Comparison of ENCODE assay signal across 7 cellular contexts in the genomic region with DNA sequence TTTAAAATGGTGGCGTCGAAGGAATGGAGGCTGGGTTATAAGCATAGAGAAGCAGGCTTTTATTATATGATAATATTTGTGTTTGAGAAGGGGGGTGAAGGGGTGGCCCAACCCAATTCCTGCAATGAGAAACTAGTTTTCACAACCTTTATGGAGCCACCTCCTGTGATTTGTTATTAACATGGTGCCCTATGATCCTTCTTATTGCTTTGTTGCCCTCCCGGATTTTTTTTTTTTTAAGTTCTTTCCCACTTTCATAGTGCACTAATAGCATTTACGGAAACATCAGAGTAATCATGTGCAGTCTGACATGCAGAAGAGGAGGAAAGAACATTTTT. TPM values are rescaled to one million over a fixed set of nuclear protein-coding genes. Genes with fewer than 3 reads are reported as not detected.
DNase-seq lines count a peak whose midpoint lies in the region; ATAC-seq, FAIRE-seq and TF ChIP-seq lines count a peak whose summit lies in the region.

No MANE protein-coding gene starts in this region.

- POLR2A ChIA-PET in HEK293 (lab: Yijun Ruan, JAX) (interaction anchor here (0.7 to 1.4 kb wide), 4 partner anchors 9 to 127 kb away, joined by 3 to 4 read pairs (median 4); partner anchors contain the start of gene ING3), activated B cell treated with CpG ODN at 0.5 μM for 24 hours (lab: Charles Lee) (interaction anchor here (1.0 kb wide), 1 partner anchor 93 kb away, joined by 3 read pairs; the partner anchor contains the start of gene ING3)

- H3K4me1 Mint-ChIP-seq in activated B cell treated with CpG ODN at 0.5 μM for 24 hours = peaks cover 14% of the 10 kb centered on the region

- ATAC-seq in activated B cell treated with CpG ODN at 0.5 μM for 24 hours (ENCODE audit: low read depth) (no peak), right cardiac atrium (peak; percentile 29 to 48), HG02798 (IDR thresholded peaks at IDR 0.05; ENCODE audit: poor library complexity, unreplicated experiment) (no peak), HG03097 (IDR thresholded peaks at IDR 0.05; ENCODE audit: low FRiP score, unreplicated experiment) (no peak)
- ATAC-seq in activated CD4-positive, CD25-positive, alpha-beta regulatory T cell treated with anti-CD3 and anti-CD28 coated beads, Interleukin-2, amount 50 U/mL, for 24 hours = no peak

- H3K4me1 ChIP-seq in HEK293 (ENCODE audit: control insufficient read depth, insufficient read depth, low read length) (peaks cover 6% of the 10 kb centered on the region; the same call in 1 of the 2 replicates), right cardiac atrium (ENCODE audit: control insufficient read depth, insufficient read depth, low read length) (no peaks in the 10 kb centered on the region), small intestine (ENCODE audit: control insufficient read depth in 2 of 2, insufficient read depth in 1 of 2, low read depth in 1 of 2, low read length in 1 of 2) (peaks cover 0 to 8% of the 10 kb centered on the region in 2 donors)

- 3% methylated on average over 4 of the region's 4 CpGs for WGBS in right cardiac atrium
- WGBS in small intestine, 3 donors = 3 to 7% (median 4%) methylated on average over 4 of the region's 4 CpGs

- H3K4me3 ChIP-seq in HEK293 (ENCODE audit: low read depth, low read length) = peak overlapping the region; percentile 89
- peak overlapping the region; percentile 86 for H3K4me3 ChIP-seq in right cardiac atrium (ENCODE audit: low read length)
- peak overlapping the region; percentile 73 to 85 for H3K4me3 ChIP-seq in small intestine (ENCODE audit: low read depth in 1 of 2, low read length in 2 of 2)

- no peak overlapping the region for H3K27ac Mint-ChIP-seq in activated B cell treated with CpG ODN at 0.5 μM for 24 hours

- H3K9me3 ChIP-seq in HEK293 (ENCODE audit: control insufficient read depth, insufficient read depth, low read depth, low read length) (no peaks in the 10 kb centered on the region), right cardiac atrium (ENCODE audit: control insufficient read depth, low read length) (no peaks in the 10 kb centered on the region), small intestine (ENCODE audit: control insufficient read depth, low read depth) (no peaks in the 10 kb centered on the region)

- DNase-seq in activated B cell treated with CpG ODN at 0.5 μM for 24 hours (no peak), right cardiac atrium (no peak), small intestine (no peak)

- peak overlapping the region; percentile 90 for H3K4me3 Mint-ChIP-seq in activated B cell treated with CpG ODN at 0.5 μM for 24 hours

- H3K36me3 Mint-ChIP-seq in activated B cell treated with CpG ODN at 0.5 μM for 24 hours (ENCODE audit: low read depth) = no peaks in the 10 kb centered on the region

- peaks cover 61% of the 10 kb centered on the region for H3K27me3 Mint-ChIP-seq in activated B cell treated with CpG ODN at 0.5 μM for 24 hours

- intact Hi-C loops in activated B cell treated with CpG ODN at 0.5 μM for 24 hours (cut with micrococcal nuclease) (loop anchor here (5.0 kb wide), 1 partner anchor 129 kb away; the partner anchor contains the start of gene CPED1), right cardiac atrium (cut with DNase I) (loop anchor here (5.0 to 10.0 kb wide), 3 partner anchors 51 to 94 kb away; partner anchors contain the start of gene ING3 (in 1 of the 4))

- H3K9me3 Mint-ChIP-seq in activated B cell treated with CpG ODN at 0.5 μM for 24 hours = no peaks in the 10 kb centered on the region

- peak overlapping the region; percentile 99 for H3K27ac ChIP-seq in HEK293 (ENCODE audit: extremely low read depth, low read depth, low read length)
- H3K27ac ChIP-seq in right cardiac atrium (ENCODE audit: low read length) = peak overlapping the region; percentile 80
- H3K27ac ChIP-seq in small intestine (ENCODE audit: low read depth in 1 of 2, low read length in 1 of 2) = peak overlapping the region; percentile 79 to 97

- peaks cover 8 to 13% of the 10 kb centered on the region in 2 experiments for H3K36me3 ChIP-seq in HEK293 (ENCODE audit: control insufficient read depth in 2 of 2, insufficient read depth in 1 of 2, low read length in 2 of 2)
- H3K36me3 ChIP-seq in small intestine (ENCODE audit: control insufficient read depth in 2 of 2, insufficient read depth in 2 of 2, low read length in 2 of 2) = no peaks in the 10 kb centered on the region

- CTCF ChIA-PET in HEK293 (lab: Yijun Ruan, JAX) = interaction anchor here (0.6 to 1.3 kb wide), 6 partner anchors 8 to 76 kb away, joined by 3 to 5 read pairs (median 4); no protein-coding TSS in a partner anchor
- CTCF ChIA-PET in activated B cell treated with CpG ODN at 0.5 μM for 24 hours (lab: Charles Lee) = no interaction called here

- TF ChIP-seq CTCF in HEK293 (tag by site-specific recombination; IDR thresholded peaks at IDR 0.05) = no peak
- TF ChIP-seq CTCF in activated B cell treated with CpG ODN at 0.5 μM for 24 hours (IDR thresholded peaks at IDR 0.05) = no peak

- H3K27me3 ChIP-seq in right cardiac atrium (ENCODE audit: control insufficient read depth, insufficient read depth) (no peaks in the 10 kb centered on the region), small intestine (ENCODE audit: control insufficient read depth in 2 of 2, insufficient read depth in 2 of 2, low read length in 2 of 2) (peaks cover 0 to 2% of the 10 kb centered on the region in 2 donors)

- FAIRE-seq in small intestine (lab: Jason Lieb, UNC) = no peak

TF ChIP-seq in HEK293, 187 proteins besides CTCF, POLR2A, EP300 and RAD21 (continues in another document):
- no peak for TF ChIP-seq ZSCAN30 (tag by site-specific recombination; IDR thresholded peaks at IDR 0.05)
- peak; percentile 20 for TF ChIP-seq PRDM10 (tag by site-specific recombination; IDR thresholded peaks at IDR 0.05)
- 0 out of 2 replicates have a peak, but pooled peaks have one; percentile 3 for TF ChIP-seq ZBTB11 (tag by site-specific recombination; conservative IDR thresholded peaks at IDR 0.05; ENCODE audit: low read depth)
- TF ChIP-seq ZNF785 (tag by site-specific recombination; IDR thresholded peaks at IDR 0.05) = no peak
- 0 out of 2 replicates have a peak, but pooled peaks have one; percentile 6 for TF ChIP-seq KLF9 (tag by site-specific recombination; IDR thresholded peaks at IDR 0.05; ENCODE audit: low read depth)
- TF ChIP-seq GFI1B (tag by site-specific recombination; IDR thresholded peaks at IDR 0.05) = peak; percentile 58; the same call in 1 of the 2 replicates
- TF ChIP-seq ZNF404 (tag by site-specific recombination; IDR thresholded peaks at IDR 0.05) = no peak
- no peak for TF ChIP-seq ZNF544 (tag by site-specific recombination; IDR thresholded peaks at IDR 0.05)
- TF ChIP-seq FEZF1 (tag by site-specific recombination; IDR thresholded peaks at IDR 0.05) = peak; percentile 61
- TF ChIP-seq ZNF426 (tag by site-specific recombination; IDR thresholded peaks at IDR 0.05) = no peak
- peak; percentile 21; the same call in 1 of the 2 replicates for TF ChIP-seq KLF10 (tag by site-specific recombination; IDR thresholded peaks at IDR 0.05)

RNA-seq across cellular contexts. Expression of gene TSPAN12, which starts 0.3 kb away (rescaled TPM):
- not detected in 2 replicates for total RNA-seq in activated B cell treated with CpG ODN at 0.5 μM for 24 hours
- total RNA-seq in right cardiac atrium = 10 to 100 TPM; 43.4 to 63.7 (median 59.9) TPM
- 37.6 TPM for polyA plus RNA-seq in right cardiac atrium
- 10 to 100 TPM; 26.8 to 31.3 (median 28.9) TPM for polyA plus RNA-seq in small intestine

Comparison
In these comparisons a context has a peak if more than half of its experiments do, and no peak if none do; other contexts are left out.
1. ATAC-seq: peak in right cardiac atrium (2 of 2); none in activated B cell treated with CpG ODN at 0.5 μM for 24 hours (single experiment), activated CD4-positive, CD25-positive, alpha-beta regulatory T cell treated with anti-CD3 and anti-CD28 coated beads, Interleukin-2, amount 50 U/mL, for 24 hours (0 of 2), HG02798 (single experiment) and HG03097 (single experiment).
2. RNA of gene TSPAN12, which starts 0.3 kb away (total RNA-seq): 43.4 to 63.7 TPM in right cardiac atrium; not detected in activated B cell treated with CpG ODN at 0.5 μM for 24 hours; every median in the first group is over 10 times any median in the second.
3. Peak in every context shown above with its lines, with median percentiles within 50 percentile points of each other: H3K27ac ChIP-seq and H3K4me3 ChIP-seq.